In genomic region chr20:26324177-26324576, GRCh38 we compare ENCODE assay signal across 16 cellular contexts.
"Had no signal": no experiment of that assay in that cellular context is flagged by ENCODE, and none has a peak within 500 bp of the region (broad histone marks: within the 10 kb centered on the region; RNA-seq: fewer than 3 reads in every experiment).

No MANE protein-coding gene starts in this region.

- ATAC-seq: effector memory CD8-positive, alpha-beta T cell; gastrocnemius medialis; heart right ventricle; psoas muscle; right lobe of liver; stimulated activated effector memory CD8-positive, alpha-beta T cell treated with anti-CD3 and anti-CD28 coated beads, Interleukin-12 subunit alpha, Interleukin-12 subunit beta, amount 100 ng/mL, for 72 hours; stimulated activated naive CD8-positive, alpha-beta T cell treated with anti-CD3 and anti-CD28 coated beads, Interleukin-15, Interleukin-2, amounts not matched to agents 100 U/mL and 50 U/mL, for 24 hours had no signal

- H3K4me3 Mint-ChIP-seq: effector memory CD8-positive, alpha-beta T cell; naive B cell; stimulated activated effector memory CD8-positive, alpha-beta T cell treated with anti-CD3 and anti-CD28 coated beads, Interleukin-12 subunit alpha, Interleukin-12 subunit beta, amount 100 ng/mL, for 72 hours; type B pancreatic cell had no signal

- H3K36me3 Mint-ChIP-seq: naive B cell; stimulated activated effector memory CD8-positive, alpha-beta T cell treated with anti-CD3 and anti-CD28 coated beads, Interleukin-12 subunit alpha, Interleukin-12 subunit beta, amount 100 ng/mL, for 72 hours; type B pancreatic cell had no signal

- H3K27me3 Mint-ChIP-seq: effector memory CD8-positive, alpha-beta T cell; naive B cell; type B pancreatic cell had no signal

- H3K9me3 Mint-ChIP-seq: stimulated activated effector memory CD8-positive, alpha-beta T cell treated with anti-CD3 and anti-CD28 coated beads, Interleukin-12 subunit alpha, Interleukin-12 subunit beta, amount 100 ng/mL, for 72 hours; type B pancreatic cell had no signal

- H3K27ac Mint-ChIP-seq: effector memory CD8-positive, alpha-beta T cell; naive B cell; stimulated activated effector memory CD8-positive, alpha-beta T cell treated with anti-CD3 and anti-CD28 coated beads, Interleukin-12 subunit alpha, Interleukin-12 subunit beta, amount 100 ng/mL, for 72 hours; type B pancreatic cell had no signal

- H3K4me1 Mint-ChIP-seq: naive B cell; stimulated activated effector memory CD8-positive, alpha-beta T cell treated with anti-CD3 and anti-CD28 coated beads, Interleukin-12 subunit alpha, Interleukin-12 subunit beta, amount 100 ng/mL, for 72 hours had no signal

- DNase-seq: effector memory CD8-positive, alpha-beta T cell; gastrocnemius medialis; heart right ventricle; hypothalamus; kidney glomerular epithelial cell; mesendoderm; naive B cell; psoas muscle; retina; right lobe of liver; stimulated activated CD4-positive, alpha-beta T cell treated with anti-CD3 and anti-CD28 coated beads, Interleukin-4, amount 100 ng/mL, for 1 hour; stimulated activated CD8-positive, alpha-beta memory T cell treated with anti-CD3 and anti-CD28 coated beads, Interleukin-4, amount 100 ng/mL, for 48 hours; stimulated activated naive CD8-positive, alpha-beta T cell treated with anti-CD3 and anti-CD28 coated beads, Interleukin-15, Interleukin-2, amounts not matched to agents 100 U/mL and 50 U/mL, for 24 hours; thyroid gland had no signal
